ENCODE assay signal across 8 cellular contexts in the genomic region with DNA sequence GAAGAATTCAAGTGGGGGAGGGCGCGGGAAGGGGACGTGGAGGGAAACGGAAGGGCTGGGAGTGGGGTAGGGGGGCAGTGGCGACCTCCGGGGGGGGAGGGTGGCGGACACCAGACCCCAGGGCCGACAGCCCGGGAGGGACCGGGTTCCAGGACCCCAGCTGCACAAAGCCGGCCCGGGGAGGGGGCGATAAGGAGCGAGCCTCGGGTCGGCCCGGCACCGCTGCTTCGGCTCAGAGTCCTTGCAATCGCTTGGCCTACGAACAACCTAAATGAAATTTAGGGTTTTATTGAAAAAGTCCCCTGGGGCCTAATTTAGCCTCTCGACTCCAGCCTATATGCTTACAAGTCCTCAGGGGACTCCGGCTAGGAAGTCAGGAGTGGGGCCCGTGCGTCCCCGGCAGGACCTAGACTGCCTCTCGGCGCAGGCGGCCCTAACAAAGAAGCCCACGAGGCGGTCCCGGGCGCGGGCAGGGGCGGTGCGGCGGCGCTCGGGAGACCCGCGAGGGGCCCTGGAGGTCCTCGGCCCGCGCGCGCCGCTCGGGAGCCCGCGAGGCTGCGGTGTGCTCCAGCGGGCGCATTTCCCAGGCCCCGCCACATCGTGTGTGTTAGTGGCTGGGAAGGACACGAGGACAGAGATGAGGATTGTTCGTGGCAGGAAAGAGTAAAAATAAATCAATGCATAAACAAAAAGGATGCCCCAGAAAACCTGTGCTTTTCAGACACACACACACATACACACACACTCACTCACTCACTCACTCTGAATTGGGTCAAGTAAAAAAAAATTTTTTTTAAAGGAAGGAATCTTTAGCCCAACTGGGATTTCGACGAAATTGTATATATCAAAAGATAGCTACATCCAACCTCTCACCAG.
DNase-seq lines count a peak whose midpoint lies in the region; ATAC-seq and TF ChIP-seq lines count a peak whose summit lies in the region.

No MANE protein-coding gene starts in this region.

- H3K36me3 ChIP-seq in IMR-90 (ENCODE audit: control insufficient read depth, insufficient read depth, low read length) (no peaks in the 10 kb centered on the region), smooth muscle cell (ENCODE audit: low read depth) (no peaks in the 10 kb centered on the region)

- H3K4me1 ChIP-seq in IMR-90 (ENCODE audit: control insufficient read depth, insufficient read depth, low read length) (peaks cover 10% of the 10 kb centered on the region), smooth muscle cell (ENCODE audit: low read depth) (peaks cover 33% of the 10 kb centered on the region)

- dilution Hi-C loops in IMR-90 (cut with HindIII; ENCODE audit: low sequenced_read_pairs, unreplicated experiment): no loop called here

- no peak for ATAC-seq in IMR-90 (ENCODE audit: low read depth)
- no peak for ATAC-seq in GM19328 (IDR thresholded peaks at IDR 0.05; ENCODE audit: unreplicated experiment)

- peaks cover 59% of the 10 kb centered on the region for H3K4me1 Mint-ChIP-seq in brain

- H4K20me1 ChIP-seq in IMR-90 (ENCODE audit: insufficient read depth, low read length) (no peaks in the 10 kb centered on the region; the same call in 1 of the 2 replicates), smooth muscle cell (ENCODE audit: low read depth) (no peaks in the 10 kb centered on the region)

- TF ChIP-seq POLR2A in IMR-90 (IDR thresholded peaks at IDR 0.05; ENCODE audit: low read depth, low read length): no peak

- H3K4me2 ChIP-seq in IMR-90 (ENCODE audit: low read depth, low read length): peak overlapping the region; percentile 93
- peak overlapping the region; percentile 87 for H3K4me2 ChIP-seq in smooth muscle cell

- 30% methylated on average over 26 of the region's 59 CpGs; no CpG with 5 or more reads in 1 of the 2 experiments for WGBS in IMR-90 (ENCODE audit: extremely low coverage in 2 of 2, insufficient read length in 1 of 2), 2 experiments
- WGBS in smooth muscle cell (ENCODE audit: low lambda C conversion rate): 6% methylated on average over 53 of the region's 59 CpGs

- peak overlapping the region; percentile 44 for H3K18ac ChIP-seq in IMR-90 (ENCODE audit: low read depth, low read length)

- no peaks in the 10 kb centered on the region for H3K27me3 Mint-ChIP-seq in brain

- H2AFZ ChIP-seq in IMR-90 (replicated peaks; ENCODE audit: low read length, poor library complexity) (peak overlapping the region; percentile 93), smooth muscle cell (ENCODE audit: low read depth) (peak overlapping the region; percentile 43)

- H2BK15ac ChIP-seq in IMR-90 (ENCODE audit: low read depth, low read length): no peak overlapping the region

- H3K27ac ChIP-seq in IMR-90 (ENCODE audit: insufficient read depth, low read length): peak overlapping the region; percentile 15
- peak overlapping the region; percentile 98 for H3K27ac ChIP-seq in smooth muscle cell (ENCODE audit: low read depth)

- TF ChIP-seq RAD21 in IMR-90 (IDR thresholded peaks at IDR 0.05; ENCODE audit: low read length): no peak

- in situ Hi-C loops in IMR-90 (cut with MboI; ENCODE audit: low sequenced_read_pairs): loop anchor here (10.0 kb wide), 2 partner anchors 419 to 519 kb away; a partner anchor contains a TSS

- no peaks in the 10 kb centered on the region for H3K36me3 Mint-ChIP-seq in brain

- no peak overlapping the region for H2BK20ac ChIP-seq in IMR-90 (ENCODE audit: low read depth, low read length)

- no peak overlapping the region for H4K91ac ChIP-seq in IMR-90 (ENCODE audit: insufficient read depth, low read depth, low read length)

- peak overlapping the region; percentile 57; the same call in 1 of the 2 replicates for H4K5ac ChIP-seq in IMR-90 (ENCODE audit: low read depth, low read length)

- no peak overlapping the region for H2AK9ac ChIP-seq in IMR-90 (replicated peaks; ENCODE audit: low read depth, low read length, poor library complexity)

- no peak overlapping the region for H3K56ac ChIP-seq in IMR-90 (ENCODE audit: extremely low read depth, insufficient read depth, low read length)

- H3K9me1 ChIP-seq in IMR-90 (ENCODE audit: insufficient read depth, low read length): no peaks in the 10 kb centered on the region; the same call in 1 of the 2 replicates

- DNase-seq in AG08395 (ENCODE audit: low spot score) (peak; percentile 23), IMR-90 (no peak), iris pigment epithelial cell (ENCODE audit: low read depth) (peak; percentile 31), smooth muscle cell (lab: John Stamatoyannopoulos, UW; ENCODE audit: unreplicated experiment) (peak; percentile 36), NAMALWA (ENCODE audit: low spot score) (no peak), SHP77 (lab: John Stamatoyannopoulos, UW) (no peak)

- peak overlapping the region; percentile 75 for H3K9ac ChIP-seq in IMR-90 (ENCODE audit: low read depth, low read length)
- peak overlapping the region; percentile 94 for H3K9ac ChIP-seq in smooth muscle cell (ENCODE audit: low read depth)

- BruUV-seq in IMR-90 (replicated peaks; lab: Mats Ljungman, UMichigan): no TSS peak

- intact Hi-C loops in IMR-90 (cut with micrococcal nuclease): loop anchor here (1.0 to 10.0 kb wide), 8 partner anchors 277 to 1109 kb away; no protein-coding TSS in a partner anchor

- H3K79me1 ChIP-seq in IMR-90 (ENCODE audit: low read depth in 1 of 2, low read length in 2 of 2): no peaks in the 10 kb centered on the region

- peaks cover 3% of the 10 kb centered on the region for H3K79me2 ChIP-seq in smooth muscle cell (ENCODE audit: low read depth)

- H3K23ac ChIP-seq in IMR-90 (ENCODE audit: low read depth, low read length): no peak overlapping the region

- peak overlapping the region; percentile 53 to 68; a peak in 2 of 4 replicates for H4K8ac ChIP-seq in IMR-90 (ENCODE audit: low read depth in 2 of 2, low read length in 2 of 2)

- peak overlapping the region; percentile 52 for H3K4me3 ChIP-seq in IMR-90 (ENCODE audit: insufficient read depth, low read depth, low read length)
- peak overlapping the region; percentile 49 for H3K4me3 ChIP-seq in smooth muscle cell

- peak overlapping the region; percentile 78 to 96 (median 90) for H3K27ac Mint-ChIP-seq in brain

- H2BK5ac ChIP-seq in IMR-90 (ENCODE audit: low read depth, low read length, poor library complexity, severe bottlenecking): no peak overlapping the region

- TF ChIP-seq CTCF in IMR-90 (conservative IDR thresholded peaks at IDR 0.05; ENCODE audit: low read depth, low read length): no peak
- no peak for TF ChIP-seq CTCF in brain (conservative IDR thresholded peaks at IDR 0.05)
- TF ChIP-seq CTCF in smooth muscle cell (IDR thresholded peaks at IDR 0.05; ENCODE audit: borderline replicate concordance, insufficient read depth, poor library complexity, severe bottlenecking): no peak

- H3K9me3 ChIP-seq in IMR-90 (ENCODE audit: control insufficient read depth, insufficient read depth, low read length) (no peaks in the 10 kb centered on the region), smooth muscle cell (replicated peaks; ENCODE audit: low read depth) (no peaks in the 10 kb centered on the region)

- H3K14ac ChIP-seq in IMR-90 (replicated peaks; ENCODE audit: low read depth, low read length): 0 out of 2 replicates have a peak overlapping the region, but pooled peaks have one; percentile 86

- H2BK120ac ChIP-seq in IMR-90 (ENCODE audit: low read depth, low read length): no peak overlapping the region

- peaks cover 22% of the 10 kb centered on the region for H3F3A ChIP-seq in smooth muscle cell (ENCODE audit: low read depth)

- peak overlapping the region; percentile 75 to 85 (median 79) for H3K4me3 Mint-ChIP-seq in brain

- POLR2A ChIA-PET in IMR-90 (lab: Charles Lee; ENCODE audit: unreplicated experiment): no interaction called here

- H3K27me3 ChIP-seq in IMR-90 (ENCODE audit: control insufficient read depth, insufficient read depth, low read length): no peaks in the 10 kb centered on the region
- H3K27me3 ChIP-seq in smooth muscle cell (ENCODE audit: low read depth): no peaks in the 10 kb centered on the region

- H3K9me3 Mint-ChIP-seq in brain: no peaks in the 10 kb centered on the region

- CTCF ChIA-PET in IMR-90 (lab: Yijun Ruan, JAX): interaction anchor here (1.2 to 1.4 kb wide), 2 partner anchors 269 to 518 kb away, joined by 4 to 5 read pairs; no protein-coding TSS in a partner anchor

- 0 out of 2 replicates have a peak overlapping the region, but pooled peaks have one; percentile 57 for H2AK5ac ChIP-seq in IMR-90 (ENCODE audit: low read depth, low read length)

- peak overlapping the region; percentile 77; the same call in 1 of the 2 replicates for H3K4ac ChIP-seq in IMR-90 (ENCODE audit: low read depth, low read length)

TF ChIP-seq in IMR-90, 13 proteins besides CTCF, POLR2A, EP300 and RAD21 (continues in another document):
- TF ChIP-seq MAZ (IDR thresholded peaks at IDR 0.05; ENCODE audit: borderline replicate concordance, low read depth, low read length): no peak
- TF ChIP-seq RFX5 (IDR thresholded peaks at IDR 0.05; ENCODE audit: low read depth, low read length): no peak
- TF ChIP-seq, protein P1, sequence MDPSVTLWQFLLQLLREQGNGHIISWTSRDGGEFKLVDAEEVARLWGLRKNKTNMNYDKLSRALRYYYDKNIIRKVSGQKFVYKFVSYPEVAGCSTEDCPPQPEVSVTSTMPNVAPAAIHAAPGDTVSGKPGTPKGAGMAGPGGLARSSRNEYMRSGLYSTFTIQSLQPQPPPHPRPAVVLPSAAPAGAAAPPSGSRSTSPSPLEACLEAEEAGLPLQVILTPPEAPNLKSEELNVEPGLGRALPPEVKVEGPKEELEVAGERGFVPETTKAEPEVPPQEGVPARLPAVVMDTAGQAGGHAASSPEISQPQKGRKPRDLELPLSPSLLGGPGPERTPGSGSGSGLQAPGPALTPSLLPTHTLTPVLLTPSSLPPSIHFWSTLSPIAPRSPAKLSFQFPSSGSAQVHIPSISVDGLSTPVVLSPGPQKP (IDR thresholded peaks at IDR 0.05; ENCODE audit: borderline replicate concordance, low read depth, low read length): no peak
- no peak for TF ChIP-seq FOS (IDR thresholded peaks at IDR 0.05; ENCODE audit: low read depth, low read length)
- no peak for TF ChIP-seq MAFK (IDR thresholded peaks at IDR 0.05; ENCODE audit: low read depth, low read length)
- TF ChIP-seq NFE2L2 (IDR thresholded peaks at IDR 0.05; ENCODE audit: low read depth, low read length): no peak
- TF ChIP-seq CEBPB (IDR thresholded peaks at IDR 0.05; ENCODE audit: low read depth, low read length): no peak
- no peak for TF ChIP-seq RCOR1 (IDR thresholded peaks at IDR 0.05; ENCODE audit: insufficient replicate concordance, low read length)
- TF ChIP-seq, protein P2, sequence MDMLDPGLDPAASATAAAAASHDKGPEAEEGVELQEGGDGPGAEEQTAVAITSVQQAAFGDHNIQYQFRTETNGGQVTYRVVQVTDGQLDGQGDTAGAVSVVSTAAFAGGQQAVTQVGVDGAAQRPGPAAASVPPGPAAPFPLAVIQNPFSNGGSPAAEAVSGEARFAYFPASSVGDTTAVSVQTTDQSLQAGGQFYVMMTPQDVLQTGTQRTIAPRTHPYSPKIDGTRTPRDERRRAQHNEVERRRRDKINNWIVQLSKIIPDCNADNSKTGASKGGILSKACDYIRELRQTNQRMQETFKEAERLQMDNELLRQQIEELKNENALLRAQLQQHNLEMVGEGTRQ (IDR thresholded peaks at IDR 0.05; ENCODE audit: low read depth, low read length): no peak
- TF ChIP-seq SMC3 (IDR thresholded peaks at IDR 0.05; ENCODE audit: low read depth, low read length): no peak
- TF ChIP-seq CHD1 (IDR thresholded peaks at IDR 0.05; ENCODE audit: low read depth, low read length): no peak

Comparison
In these comparisons a context has a peak if more than half of its experiments do, and no peak if none do; other contexts are left out.
1. DNase-seq: peak in AG08395 (single experiment), iris pigment epithelial cell (single experiment) and smooth muscle cell (single experiment); none in IMR-90 (single experiment), NAMALWA (single experiment) and SHP77 (0 of 2).